Comparison of ENCODE assay signal across 15 cellular contexts in the genomic region with DNA sequence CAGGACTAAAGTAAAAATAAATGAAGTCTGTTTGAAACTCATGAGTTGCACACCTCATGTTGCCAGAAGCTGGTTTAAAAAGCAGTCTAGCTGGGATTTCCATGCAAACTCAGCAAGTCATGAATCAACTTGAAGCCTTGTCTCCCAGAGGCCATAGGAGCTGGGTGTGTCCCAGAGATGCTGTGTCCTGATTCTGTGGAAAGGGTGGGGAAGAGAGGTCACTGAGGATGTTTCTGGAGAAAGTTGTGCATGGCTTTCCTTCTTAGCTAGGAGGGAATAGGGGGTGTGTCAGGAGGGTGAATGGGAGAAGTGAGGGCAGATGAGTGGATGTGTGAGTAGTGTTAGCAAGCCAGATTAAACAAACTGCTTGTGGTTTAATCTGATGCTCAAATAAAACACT.
DNase-seq lines count a peak whose midpoint lies in the region; ATAC-seq and TF ChIP-seq lines count a peak whose summit lies in the region.
"Had no signal": no experiment of that assay in that cellular context is flagged by ENCODE, and none has a peak within 500 bp of the region (broad histone marks: within the 10 kb centered on the region; RNA-seq: fewer than 3 reads in every experiment).

No MANE protein-coding gene starts in this region.

- H4K8ac ChIP-seq in H9 (replicated peaks; ENCODE audit: insufficient read length, low read depth, low read length), result no peak overlapping the region

- peaks cover 8 to 10% of the 10 kb centered on the region in 2 experiments for H3K4me1 Mint-ChIP-seq in H9
- peaks cover 0 to 1% of the 10 kb centered on the region in 2 donors for H3K4me1 Mint-ChIP-seq in effector memory CD8-positive, alpha-beta T cell (ENCODE audit: low read depth in 2 of 2)
- H3K4me1 Mint-ChIP-seq: CD8-positive, alpha-beta memory T cell had no signal

- no peak overlapping the region for H3K14ac ChIP-seq in H9 (ENCODE audit: insufficient read depth, low read length)

- H3K4me2 ChIP-seq in H9 (ENCODE audit: insufficient read depth, insufficient read length, low read length), result no peak overlapping the region
- H3K4me2 ChIP-seq: BLaER1 had no signal

- H3K27ac ChIP-seq in H9 (ENCODE audit: insufficient read length, low read depth, low read length) (no peak overlapping the region), RWPE2 (ENCODE audit: poor library complexity, severe bottlenecking) (peak overlapping the region; percentile 97), epithelial cell of prostate (peak overlapping the region; percentile 98)
- H3K27ac ChIP-seq: BLaER1 had no signal

- no peak overlapping the region for H3K4me3 Mint-ChIP-seq in H9
- no peak overlapping the region for H3K4me3 Mint-ChIP-seq in effector memory CD8-positive, alpha-beta T cell
- H3K4me3 Mint-ChIP-seq: CD8-positive, alpha-beta memory T cell had no signal

- H3K56ac ChIP-seq in H9 (ENCODE audit: insufficient read length, low read depth, low read length), result no peak overlapping the region

- H3K36me3 ChIP-seq in RWPE2 (ENCODE audit: low read depth) (peaks cover 12% of the 10 kb centered on the region), mucosa of descending colon (ENCODE audit: low read depth) (no peaks in the 10 kb centered on the region)
- H3K36me3 ChIP-seq: BLaER1 had no signal

- no peaks in the 10 kb centered on the region for H3K4me1 ChIP-seq in H9 (ENCODE audit: insufficient read depth, low read length)
- H3K4me1 ChIP-seq in RWPE2 (ENCODE audit: insufficient read depth, poor library complexity, severe bottlenecking), result peaks cover 38% of the 10 kb centered on the region
- no peaks in the 10 kb centered on the region for H3K4me1 ChIP-seq in mucosa of descending colon (ENCODE audit: low read depth)
- H3K4me1 ChIP-seq: BLaER1 had no signal

- no peak overlapping the region for H2BK12ac ChIP-seq in H9 (ENCODE audit: insufficient read length, low read depth, low read length)

- H3K27me3 ChIP-seq in H9 (ENCODE audit: insufficient read depth, low read length) (no peaks in the 10 kb centered on the region), RWPE2 (ENCODE audit: insufficient read depth, poor library complexity, severe bottlenecking) (no peaks in the 10 kb centered on the region)
- H3K27me3 ChIP-seq: BLaER1 had no signal

- H3K79me1 ChIP-seq in H9 (ENCODE audit: insufficient read depth, low read depth, low read length, poor library complexity, severe bottlenecking), result no peaks in the 10 kb centered on the region

- H3K23me2 ChIP-seq in H9 (ENCODE audit: insufficient read length, low read depth, low read length, poor library complexity, severe bottlenecking), result no peaks in the 10 kb centered on the region

- no peak overlapping the region for H2BK15ac ChIP-seq in H9 (ENCODE audit: low read depth, low read length)

- no peak overlapping the region for H3T11ph ChIP-seq in H9 (ENCODE audit: low read length)

- H3K36me3 Mint-ChIP-seq in H9 (ENCODE audit: insufficient read depth in 1 of 3, low read depth in 3 of 3), result peaks cover 0 to under 1% (median 0%) of the 10 kb centered on the region in 3 experiments; a peak in 1 of 7 replicates
- no peaks in the 10 kb centered on the region for H3K36me3 Mint-ChIP-seq in effector memory CD8-positive, alpha-beta T cell (ENCODE audit: insufficient read depth)

- no peak overlapping the region for H2AK5ac ChIP-seq in H9 (ENCODE audit: insufficient read length, low read length)

- no peak for DNase-seq in H9
- DNase-seq in RWPE2 (ENCODE audit: low spot score), result no peak
- DNase-seq in epithelial cell of prostate (ENCODE audit: low read depth, low spot score), result peak; percentile 52
- no peak for DNase-seq in sciatic nerve (ENCODE audit: low spot score)
- DNase-seq in mucosa of descending colon, result no peak
- DNase-seq in effector memory CD8-positive, alpha-beta T cell, result no peak
- no peak for DNase-seq in cardiac septum (ENCODE audit: low spot score)
- no peak for DNase-seq in NCI-H524 (lab: John Stamatoyannopoulos, UW)
- DNase-seq: CD8-positive, alpha-beta memory T cell; DMS53; NCI-H1105 treated with DMSO at 0.1 percent for 48 hours; NCI-H1694; NCI-H774; SIG-M5 had no signal

- H3K4me3 ChIP-seq in RWPE2 (ENCODE audit: severe bottlenecking) (no peak overlapping the region), mucosa of descending colon (no peak overlapping the region)
- H3K4me3 ChIP-seq: BLaER1 had no signal

- H2BK5ac ChIP-seq in H9 (ENCODE audit: insufficient read length, low read length), result no peak overlapping the region

- no peak overlapping the region for H3K9ac ChIP-seq in H9 (ENCODE audit: extremely low read depth, insufficient read length, low read length)
- H3K9ac ChIP-seq: BLaER1 had no signal

- no peak overlapping the region; a peak in 1 of 7 replicates for H3K27ac Mint-ChIP-seq in H9
- H3K27ac Mint-ChIP-seq in effector memory CD8-positive, alpha-beta T cell, result no peak overlapping the region
- H3K27ac Mint-ChIP-seq: CD8-positive, alpha-beta memory T cell had no signal

- TF ChIP-seq CTCF in H9 (conservative IDR thresholded peaks at IDR 0.05) (no peak), RWPE2 (IDR thresholded peaks at IDR 0.05; ENCODE audit: poor library complexity, severe bottlenecking) (no peak), mucosa of descending colon (IDR thresholded peaks at IDR 0.05) (no peak)

- H3K9me3 ChIP-seq in H9 (ENCODE audit: control insufficient read depth, low read depth, low read length) (no peaks in the 10 kb centered on the region), RWPE2 (ENCODE audit: severe bottlenecking) (no peaks in the 10 kb centered on the region), mucosa of descending colon (no peaks in the 10 kb centered on the region)
- H3K9me3 ChIP-seq: BLaER1 had no signal

- H2AFZ ChIP-seq in H9 (ENCODE audit: low read length), result no peak overlapping the region

- intact Hi-C loops in sciatic nerve (cut with DNase I) (no loop called here), mucosa of descending colon (cut with DNase I, micrococcal nuclease) (no loop called here), cardiac septum (cut with DNase I) (no loop called here)

- H3K18ac ChIP-seq in H9 (ENCODE audit: insufficient read length, low read depth, low read length), result no peak overlapping the region

- H4K91ac ChIP-seq in H9 (ENCODE audit: insufficient read length, low read depth, low read length), result no peak overlapping the region

- H2BK20ac ChIP-seq in H9 (ENCODE audit: low read depth, low read length, poor library complexity, severe bottlenecking), result no peak overlapping the region

- H3K27me3 Mint-ChIP-seq in H9 (ENCODE audit: low read depth), result no peaks in the 10 kb centered on the region
- no peaks in the 10 kb centered on the region for H3K27me3 Mint-ChIP-seq in effector memory CD8-positive, alpha-beta T cell

- ATAC-seq in RWPE2 (ENCODE audit: low read depth), result peak; percentile 63
- peak; percentile 57 for ATAC-seq in sciatic nerve
- ATAC-seq in mucosa of descending colon, result no peak
- no peak for ATAC-seq in effector memory CD8-positive, alpha-beta T cell (replicated peaks)

- H3K79me2 ChIP-seq in H9 (ENCODE audit: insufficient read depth, low read length), result no peaks in the 10 kb centered on the region

- no peak overlapping the region for H3K4ac ChIP-seq in H9 (ENCODE audit: low read depth, low read length)

- H4K5ac ChIP-seq in H9 (ENCODE audit: insufficient read length, low read depth, low read length), result no peak overlapping the region

- no peaks in the 10 kb centered on the region for H4K20me1 ChIP-seq in H9 (ENCODE audit: control insufficient read depth, insufficient read depth, insufficient read length)
- H4K20me1 ChIP-seq: BLaER1 had no signal

- peak overlapping the region; percentile 49 for H3K23ac ChIP-seq in H9 (ENCODE audit: insufficient read length, low read depth, low read length)

- no peak overlapping the region for H2BK120ac ChIP-seq in H9 (ENCODE audit: low read depth, low read length, poor library complexity, severe bottlenecking)

- no peaks in the 10 kb centered on the region for H3K9me3 Mint-ChIP-seq in H9
- no peaks in the 10 kb centered on the region for H3K9me3 Mint-ChIP-seq in effector memory CD8-positive, alpha-beta T cell
- H3K9me3 Mint-ChIP-seq: CD8-positive, alpha-beta memory T cell had no signal

Comparison
In these comparisons a context has a peak if more than half of its experiments do, and no peak if none do; other contexts are left out.
1. ATAC-seq: peak in RWPE2 (single experiment) and sciatic nerve (single experiment); none in mucosa of descending colon (single experiment) and effector memory CD8-positive, alpha-beta T cell (single experiment).